21 cellular contexts compared by ENCODE assay signal in genomic region chr4:133592106-133592505, GRCh38.
DNase-seq lines count a peak whose midpoint lies in the region; ATAC-seq, FAIRE-seq and TF ChIP-seq lines count a peak whose summit lies in the region.
"Had no signal": no experiment of that assay in that cellular context is flagged by ENCODE, and none has a peak within 500 bp of the region (broad histone marks: within the 10 kb centered on the region; RNA-seq: fewer than 3 reads in every experiment).

No MANE protein-coding gene starts in this region.

- no peak overlapping the region; the same call in 2 of the 3 replicates for H3K4me3 Mint-ChIP-seq in GM23338
- no peak overlapping the region for H3K4me3 Mint-ChIP-seq in WTC11
- H3K4me3 Mint-ChIP-seq: CD4-positive, CD25-positive, alpha-beta regulatory T cell had no signal

- intact Hi-C loops in upper lobe of right lung (cut with DNase I): no loop called here

- no peak overlapping the region for H3K27ac ChIP-seq in GM23338 (ENCODE audit: low read depth)
- peak overlapping the region; percentile 5 for H3K27ac ChIP-seq in mesendoderm (ENCODE audit: low read depth, low read length)
- H3K27ac ChIP-seq in upper lobe of right lung: no peak overlapping the region
- no peak overlapping the region for H3K27ac ChIP-seq in small intestine (ENCODE audit: low read depth in 1 of 2, low read length in 1 of 2)
- H3K27ac ChIP-seq: BLaER1 treated with 17β-estradiol and CSF1 and Interleukin-3, amounts not matched to agents 10 nM and 100 nM had no signal

- H3K79me1 ChIP-seq in mesendoderm (ENCODE audit: low read length): no peaks in the 10 kb centered on the region

- H3K9me3 ChIP-seq in upper lobe of right lung: no peaks in the 10 kb centered on the region
- no peaks in the 10 kb centered on the region for H3K9me3 ChIP-seq in small intestine (ENCODE audit: control insufficient read depth, low read depth)
- H3K9me3 ChIP-seq: BLaER1 treated with 17β-estradiol and CSF1 and Interleukin-3, amounts not matched to agents 10 nM and 100 nM had no signal

- H3K36me3 ChIP-seq in GM23338 (ENCODE audit: insufficient read depth): no peaks in the 10 kb centered on the region
- H3K36me3 ChIP-seq in mesendoderm (ENCODE audit: control insufficient read depth, insufficient read depth, low read length): no peaks in the 10 kb centered on the region
- no peaks in the 10 kb centered on the region for H3K36me3 ChIP-seq in upper lobe of right lung
- no peaks in the 10 kb centered on the region for H3K36me3 ChIP-seq in small intestine (ENCODE audit: control insufficient read depth in 2 of 2, insufficient read depth in 2 of 2, low read length in 2 of 2)
- H3K36me3 ChIP-seq: BLaER1 treated with 17β-estradiol and CSF1 and Interleukin-3, amounts not matched to agents 10 nM and 100 nM had no signal

- H3K4me3 ChIP-seq in GM23338 (no peak overlapping the region), mesendoderm (ENCODE audit: low read length) (no peak overlapping the region), upper lobe of right lung (no peak overlapping the region), small intestine (ENCODE audit: low read depth in 1 of 2, low read length in 2 of 2) (no peak overlapping the region)
- H3K4me3 ChIP-seq: BLaER1 treated with 17β-estradiol and CSF1 and Interleukin-3, amounts not matched to agents 10 nM and 100 nM had no signal

- TF ChIP-seq CTCF in GM23338 (conservative IDR thresholded peaks at IDR 0.05; ENCODE audit: low read depth in 2 of 2): no peak
- TF ChIP-seq CTCF in WTC11 (IDR thresholded peaks at IDR 0.05): no peak
- TF ChIP-seq CTCF in upper lobe of right lung (IDR thresholded peaks at IDR 0.05): no peak

- peak overlapping the region; percentile 54 for H2BK120ac ChIP-seq in mesendoderm (ENCODE audit: low read depth, low read length)

- peak overlapping the region; percentile 75 for H2BK5ac ChIP-seq in mesendoderm (ENCODE audit: low read length)

- no CpG with 5 or more reads among the region's 1 CpG for WGBS in mesendoderm (ENCODE audit: extremely low coverage, insufficient coverage, low lambda C conversion rate)
- WGBS in small intestine, 3 donors: 58 to 82% (median 80%) methylated on average over 1 of the region's 1 CpG

- CTCF ChIA-PET in WTC11 (lab: Charles Lee): no interaction called here

- H3F3A ChIP-seq in GM23338 (replicated peaks; ENCODE audit: low read depth): no peaks in the 10 kb centered on the region

- POLR2A ChIA-PET in WTC11 (lab: Charles Lee): no interaction called here

- H3K4ac ChIP-seq in mesendoderm (ENCODE audit: low read depth, low read length): no peak overlapping the region

- H3K27me3 ChIP-seq in GM23338 (ENCODE audit: insufficient read depth) (no peaks in the 10 kb centered on the region), mesendoderm (ENCODE audit: insufficient read depth, low read length, poor library complexity) (no peaks in the 10 kb centered on the region), upper lobe of right lung (no peaks in the 10 kb centered on the region), small intestine (ENCODE audit: control insufficient read depth in 2 of 2, insufficient read depth in 2 of 2, low read length in 2 of 2) (no peaks in the 10 kb centered on the region)
- H3K27me3 ChIP-seq: BLaER1 treated with 17β-estradiol and CSF1 and Interleukin-3, amounts not matched to agents 10 nM and 100 nM had no signal

- H2BK15ac ChIP-seq in mesendoderm (replicated peaks; ENCODE audit: low read depth): no peak overlapping the region

- H3K9me3 Mint-ChIP-seq in GM23338: peaks cover 14% of the 10 kb centered on the region
- peaks cover 20% of the 10 kb centered on the region for H3K9me3 Mint-ChIP-seq in WTC11

- DNase-seq in GM23338 (ENCODE audit: low spot score) (no peak), NCI-H524 (lab: John Stamatoyannopoulos, UW) (peak; percentile 77 to 89), WTC11 (ENCODE audit: low spot score) (no peak), mesendoderm (peak; percentile 29), upper lobe of right lung (no peak), NCI-H748 treated with DMSO at 0.1 percent for 48 hours (lab: John Stamatoyannopoulos, UW) (no peak), small intestine (no peak)
- DNase-seq: ACHN; Calu3; CD4-positive, CD25-positive, alpha-beta regulatory T cell; DMS153; DMS79 treated with DMSO at 0.1 percent for 48 hours; EL; IMR-90; KBM-7 had no signal

- H3K27ac Mint-ChIP-seq in GM23338 (no peak overlapping the region; the same call in 1 of the 2 replicates), WTC11 (peak overlapping the region; percentile 60; the same call in 1 of the 2 replicates)
- H3K27ac Mint-ChIP-seq: CD4-positive, CD25-positive, alpha-beta regulatory T cell had no signal

- H3K4me1 Mint-ChIP-seq in GM23338 (peaks cover 28% of the 10 kb centered on the region), WTC11 (peaks cover 55% of the 10 kb centered on the region)
- H3K4me1 Mint-ChIP-seq: CD4-positive, CD25-positive, alpha-beta regulatory T cell had no signal

- no peaks in the 10 kb centered on the region for H3K79me2 ChIP-seq in GM23338 (replicated peaks; ENCODE audit: insufficient read depth)
- H3K79me2 ChIP-seq in mesendoderm (ENCODE audit: control insufficient read depth, insufficient read depth, low read length): no peaks in the 10 kb centered on the region

- FAIRE-seq in small intestine (lab: Jason Lieb, UNC): no peak
- FAIRE-seq: G401.6, GM12891, HTR-8/SVneo had no signal

- no peak overlapping the region for H3K9ac ChIP-seq in mesendoderm (ENCODE audit: low read length)
- H3K9ac ChIP-seq: BLaER1 treated with 17β-estradiol and CSF1 and Interleukin-3, amounts not matched to agents 10 nM and 100 nM had no signal

- no peak overlapping the region for H2AFZ ChIP-seq in GM23338

- no peak overlapping the region for H4K5ac ChIP-seq in mesendoderm (ENCODE audit: low read length)

- H3K4me2 ChIP-seq in GM23338 (no peak overlapping the region), mesendoderm (ENCODE audit: low read length) (no peak overlapping the region)
- H3K4me2 ChIP-seq: BLaER1 treated with 17β-estradiol and CSF1 and Interleukin-3, amounts not matched to agents 10 nM and 100 nM had no signal

- H2AK5ac ChIP-seq in mesendoderm (ENCODE audit: low read length): no peak overlapping the region

- H3K27me3 Mint-ChIP-seq in GM23338 (ENCODE audit: insufficient read depth, low read depth, poor library complexity) (peaks cover 5% of the 10 kb centered on the region), WTC11 (ENCODE audit: low read depth) (peaks cover 4% of the 10 kb centered on the region; the same call in 1 of the 2 replicates)
- H3K27me3 Mint-ChIP-seq: CD4-positive, CD25-positive, alpha-beta regulatory T cell had no signal

- H3K18ac ChIP-seq in mesendoderm (ENCODE audit: low read length): peak overlapping the region; percentile 56

- H3K4me1 ChIP-seq in GM23338 (ENCODE audit: insufficient read depth): peaks cover 36% of the 10 kb centered on the region
- no peaks in the 10 kb centered on the region for H3K4me1 ChIP-seq in mesendoderm (ENCODE audit: control insufficient read depth, low read depth, low read length)
- no peaks in the 10 kb centered on the region for H3K4me1 ChIP-seq in upper lobe of right lung
- H3K4me1 ChIP-seq in small intestine (ENCODE audit: control insufficient read depth in 2 of 2, insufficient read depth in 1 of 2, low read depth in 1 of 2, low read length in 1 of 2): no peaks in the 10 kb centered on the region
- H3K4me1 ChIP-seq: BLaER1 treated with 17β-estradiol and CSF1 and Interleukin-3, amounts not matched to agents 10 nM and 100 nM had no signal

- no peaks in the 10 kb centered on the region for H4K20me1 ChIP-seq in GM23338 (replicated peaks; ENCODE audit: insufficient read depth)
- H4K20me1 ChIP-seq: BLaER1 treated with 17β-estradiol and CSF1 and Interleukin-3, amounts not matched to agents 10 nM and 100 nM had no signal

- H3K56ac ChIP-seq in mesendoderm (ENCODE audit: low read length): peak overlapping the region; percentile 27

- peaks cover 28% of the 10 kb centered on the region for H3K36me3 Mint-ChIP-seq in GM23338 (ENCODE audit: low read depth)
- peaks cover 9% of the 10 kb centered on the region; the same call in 1 of the 2 replicates for H3K36me3 Mint-ChIP-seq in WTC11
- H3K36me3 Mint-ChIP-seq: CD4-positive, CD25-positive, alpha-beta regulatory T cell had no signal

- H3K23ac ChIP-seq in mesendoderm (ENCODE audit: low read length): no peak overlapping the region

- H4K8ac ChIP-seq in mesendoderm (ENCODE audit: low read depth, low read length): no peak overlapping the region

- peaks cover 35% of the 10 kb centered on the region; the same call in 1 of the 2 replicates for H3K9me2 ChIP-seq in GM23338 (ENCODE audit: insufficient read depth)

- ATAC-seq in GM23338 (peak; percentile 15; the same call in 1 of the 3 replicates), WTC11 (0 out of 2 replicates have a peak, but pooled peaks have one; percentile 8), upper lobe of right lung (no peak), HG02763 (IDR thresholded peaks at IDR 0.05; ENCODE audit: unreplicated experiment) (no peak)
- ATAC-seq: HCT116 had no signal

TF ChIP-seq in WTC11, 78 proteins besides CTCF, POLR2A, EP300 and RAD21 (continues in another document):
- TF ChIP-seq ZNF121 (CRISPR knock-in tag; IDR thresholded peaks at IDR 0.05) (no peak), ATF3 (CRISPR knock-in tag; conservative IDR thresholded peaks at IDR 0.05) (no peak), RELA (CRISPR knock-in tag; IDR thresholded peaks at IDR 0.05; ENCODE audit: borderline replicate concordance) (no peak)

Comparison
In these comparisons a context has a peak if more than half of its experiments do, and no peak if none do; other contexts are left out.
1. ATAC-seq: peak in GM23338 (single experiment) and WTC11 (single experiment); none in upper lobe of right lung (single experiment) and HG02763 (single experiment).
2. DNase-seq: peak in NCI-H524 (2 of 2) and mesendoderm (single experiment); none in GM23338 (single experiment), WTC11 (single experiment), upper lobe of right lung (single experiment), NCI-H748 treated with DMSO at 0.1 percent for 48 hours (single experiment) and small intestine (single experiment).